In genomic region chr18:58321986-58322385, GRCh38 we compare ENCODE assay signal across 8 cellular contexts.
DNase-seq lines count a peak whose midpoint lies in the region; ATAC-seq and TF ChIP-seq lines count a peak whose summit lies in the region.

No MANE protein-coding gene starts in this region.

- H3K9ac ChIP-seq in DND-41 (ENCODE audit: low read depth, low read length) (no peak overlapping the region), mammary epithelial cell (ENCODE audit: insufficient read depth, low read length) (peak overlapping the region; percentile 44)

- H4K20me1 ChIP-seq in DND-41 (ENCODE audit: insufficient read depth, low read length) (no peaks in the 10 kb centered on the region), mammary epithelial cell (ENCODE audit: insufficient read depth, low read length) (no peaks in the 10 kb centered on the region)

- ATAC-seq in DND-41 (ENCODE audit: insufficient read depth, low read depth), result peak; percentile 66
- ATAC-seq in HG03457 (IDR thresholded peaks at IDR 0.05; ENCODE audit: unreplicated experiment), result no peak

- H2AFZ ChIP-seq in DND-41 (ENCODE audit: low read depth, low read length) (no peak overlapping the region), mammary epithelial cell (ENCODE audit: low read depth, low read length) (no peak overlapping the region)

- H3K4me3 ChIP-seq in DND-41 (ENCODE audit: low read depth in 1 of 2, low read length in 2 of 2), result no peak overlapping the region
- no peak overlapping the region for H3K4me3 ChIP-seq in HAP-1
- no peak overlapping the region for H3K4me3 ChIP-seq in mammary epithelial cell (replicated peaks in 1 of 3; ENCODE audit: insufficient read depth in 1 of 3, low read depth in 2 of 3, low read length in 3 of 3)
- H3K4me3 ChIP-seq in kidney epithelial cell (ENCODE audit: low read depth, low read length), result no peak overlapping the region

- H3K79me2 ChIP-seq in DND-41 (ENCODE audit: insufficient read depth, low read length), result no peaks in the 10 kb centered on the region
- H3K79me2 ChIP-seq in mammary epithelial cell (ENCODE audit: insufficient read depth, low read length), result peaks cover 51% of the 10 kb centered on the region

- intact Hi-C loops in mammary epithelial cell (cut with micrococcal nuclease), result loop anchor here (1.0 to 5.0 kb wide), 6 partner anchors 98 to 440 kb away; no protein-coding TSS in a partner anchor

- H3K4me2 ChIP-seq in DND-41 (ENCODE audit: insufficient read depth, low read length) (no peak overlapping the region), mammary epithelial cell (ENCODE audit: insufficient read depth, low read depth, low read length) (peak overlapping the region; percentile 10)

- H3K9me3 ChIP-seq in DND-41 (ENCODE audit: insufficient read depth, low read length, severe bottlenecking) (no peaks in the 10 kb centered on the region), HAP-1 (no peaks in the 10 kb centered on the region), mammary epithelial cell (replicated peaks; ENCODE audit: insufficient read depth, low read length) (no peaks in the 10 kb centered on the region)

- no peaks in the 10 kb centered on the region for H3K4me1 ChIP-seq in DND-41 (ENCODE audit: insufficient read depth, low read length)
- no peaks in the 10 kb centered on the region for H3K4me1 ChIP-seq in HAP-1
- H3K4me1 ChIP-seq in mammary epithelial cell (ENCODE audit: insufficient read depth, low read length), result peaks cover 14% of the 10 kb centered on the region

- H3K36me3 ChIP-seq in DND-41 (ENCODE audit: insufficient read depth, low read length) (no peaks in the 10 kb centered on the region), HAP-1 (replicated peaks) (no peaks in the 10 kb centered on the region), mammary epithelial cell (ENCODE audit: insufficient read depth, low read length) (peaks cover 28% of the 10 kb centered on the region), kidney epithelial cell (ENCODE audit: control insufficient read depth, insufficient read depth, low read length) (no peaks in the 10 kb centered on the region)

- peak; percentile 48 for TF ChIP-seq CTCF in DND-41 (IDR thresholded peaks at IDR 0.05; ENCODE audit: borderline replicate concordance, extremely low read depth, low read length, poor library complexity, severe bottlenecking)
- TF ChIP-seq CTCF in mammary epithelial cell (conservative IDR thresholded peaks at IDR 0.05 in 1 of 2, IDR thresholded peaks at IDR 0.05 in 1 of 2; ENCODE audit: extremely low read depth in 1 of 2, insufficient read depth in 1 of 2, low read depth in 1 of 2, low read length in 2 of 2), result peak; percentile 65 to 68
- peak; percentile 53 for TF ChIP-seq CTCF in kidney epithelial cell (IDR thresholded peaks at IDR 0.05; ENCODE audit: insufficient read depth, low read length, poor library complexity, severe bottlenecking)

- in situ Hi-C loops in HAP-1 (cut with MboI; ENCODE audit: low sequenced_read_pairs), result no loop called here
- in situ Hi-C loops in mammary epithelial cell (cut with MboI; ENCODE audit: low sequenced_read_pairs in 2 of 2), result no loop called here

- H3K27ac ChIP-seq in DND-41 (ENCODE audit: low read length), result no peak overlapping the region
- H3K27ac ChIP-seq in mammary epithelial cell (ENCODE audit: insufficient read depth, low read depth, low read length), result peak overlapping the region; percentile 83

- BruUV-seq in mammary epithelial cell (replicated peaks; lab: Mats Ljungman, UMichigan), result no TSS peak

- peak; percentile 10 for DNase-seq in DND-41
- DNase-seq in HAP-1 (ENCODE audit: low spot score in 2 of 2), result peak; percentile 50 to 56
- DNase-seq in NCI-H187 treated with DMSO at 0.1 percent for 48 hours (lab: John Stamatoyannopoulos, UW), result peak; percentile 17
- DNase-seq in T-helper 9 cell, result peak; percentile 7
- DNase-seq in mammary epithelial cell, result peak; percentile 86
- peak; percentile 44 for DNase-seq in kidney epithelial cell (ENCODE audit: low read depth)
- DNase-seq in stimulated activated CD4-positive, alpha-beta T cell treated with anti-CD3 and anti-CD28 coated beads, TNF-alpha, amount 100 ng/mL, for 24 hours (ENCODE audit: low read depth in 3 of 3), result peak; percentile 14 to 35 (median 30)

- H3K27me3 ChIP-seq in DND-41 (ENCODE audit: insufficient read depth, low read length, poor library complexity), result no peaks in the 10 kb centered on the region
- no peaks in the 10 kb centered on the region for H3K27me3 ChIP-seq in HAP-1 (ENCODE audit: low read depth)
- no peaks in the 10 kb centered on the region for H3K27me3 ChIP-seq in mammary epithelial cell (ENCODE audit: insufficient read depth, low read length)
- no peaks in the 10 kb centered on the region for H3K27me3 ChIP-seq in kidney epithelial cell (ENCODE audit: control insufficient read depth, insufficient read depth, low read length)

- dilution Hi-C loops in mammary epithelial cell (cut with HindIII; ENCODE audit: low sequenced_read_pairs), result no loop called here

- 6% methylated on average over 6 of the region's 6 CpGs for WGBS in mammary epithelial cell (ENCODE audit: low coverage, missing lambda C conversion rate)

- CTCF ChIA-PET in mammary epithelial cell (lab: Charles Lee; ENCODE audit: low non-redundant PET), result interaction anchor here (0.6 to 0.9 kb wide), 7 partner anchors 92 to 463 kb away, joined by 3 to 5 read pairs (median 4); no protein-coding TSS in a partner anchor

Comparison
In these comparisons a context has a peak if more than half of its experiments do, and no peak if none do; other contexts are left out.
1. DNase-seq: peak in every context shown above with its lines; median percentile 86 in mammary epithelial cell; 53 in HAP-1; 44 in kidney epithelial cell; 30 in stimulated activated CD4-positive, alpha-beta T cell treated with anti-CD3 and anti-CD28 coated beads, TNF-alpha, amount 100 ng/mL, for 24 hours; 17 in NCI-H187 treated with DMSO at 0.1 percent for 48 hours; 10 in DND-41; 7 in T-helper 9 cell.